ENCODE assay signal across 19 cellular contexts in genomic region chr19:10815007-10815531, GRCh38. TPM values are rescaled to one million over a fixed set of nuclear protein-coding genes. Genes with fewer than 3 reads are reported as not detected.
DNase-seq lines count a peak whose midpoint lies in the region; ATAC-seq and TF ChIP-seq lines count a peak whose summit lies in the region.
"Had no signal": no experiment of that assay in that cellular context is flagged by ENCODE, and none has a peak within 500 bp of the region (broad histone marks: within the 10 kb centered on the region; RNA-seq: fewer than 3 reads in every experiment).

No MANE protein-coding gene starts in this region.

- H3K36me3 ChIP-seq in left ventricle myocardium inferior (peaks cover 97% of the 10 kb centered on the region), tibial nerve (peaks cover 0 to 97% (median 0%) of the 10 kb centered on the region in 3 donors)
- peaks cover 4 to 69% (median 12%) of the 10 kb centered on the region in 3 experiments for H3K36me3 ChIP-seq in naive thymus-derived CD4-positive, alpha-beta T cell (ENCODE audit: control insufficient read depth in 2 of 3, insufficient read depth in 3 of 3, low read length in 3 of 3)

- no peak overlapping the region for H3K4me3 ChIP-seq in left ventricle myocardium inferior
- no peak overlapping the region for H3K4me3 ChIP-seq in naive thymus-derived CD4-positive, alpha-beta T cell (ENCODE audit: low read length)
- H3K4me3 ChIP-seq in tibial nerve, result no peak overlapping the region
- H3K4me3 ChIP-seq: ascending aorta, coronary artery, esophagus squamous epithelium, testis had no signal

- H3K36me3 Mint-ChIP-seq in activated T-helper 17 cell treated with anti-CD3 and anti-CD28 coated beads, Interleukin-2, amount 50 U/mL, for 72 hours (ENCODE audit: low read depth), result peaks cover 41% of the 10 kb centered on the region
- peaks cover 0 to 22% (median 9%) of the 10 kb centered on the region in 5 donors for H3K36me3 Mint-ChIP-seq in naive thymus-derived CD4-positive, alpha-beta T cell

- H3K27ac ChIP-seq in left ventricle myocardium inferior (replicated peaks), result no peak overlapping the region
- no peak overlapping the region for H3K27ac ChIP-seq in naive thymus-derived CD4-positive, alpha-beta T cell (ENCODE audit: low read depth, low read length)
- peak overlapping the region in 1 of 4 donors; percentile 90 for H3K27ac ChIP-seq in tibial nerve
- H3K27ac ChIP-seq: coronary artery, RWPE1 had no signal

- TF ChIP-seq CTCF in left ventricle myocardium inferior (IDR thresholded peaks at IDR 0.05; ENCODE audit: borderline replicate concordance) (no peak), tibial nerve (IDR thresholded peaks at IDR 0.05) (no peak)

- H3K9me3 Mint-ChIP-seq in activated T-helper 17 cell treated with anti-CD3 and anti-CD28 coated beads, Interleukin-2, amount 50 U/mL, for 72 hours, result no peaks in the 10 kb centered on the region
- no peaks in the 10 kb centered on the region for H3K9me3 Mint-ChIP-seq in naive thymus-derived CD4-positive, alpha-beta T cell

- H3K4me1 ChIP-seq in left ventricle myocardium inferior, result peaks cover 5% of the 10 kb centered on the region
- H3K4me1 ChIP-seq in naive thymus-derived CD4-positive, alpha-beta T cell (ENCODE audit: control insufficient read depth in 2 of 2, insufficient read depth in 2 of 2, low read length in 2 of 2), result peaks cover 0 to 26% of the 10 kb centered on the region in 2 donors
- peaks cover 0 to 57% (median 2%) of the 10 kb centered on the region in 4 donors for H3K4me1 ChIP-seq in tibial nerve

- WGBS in tibial nerve, 2 donors, result 90 to 92% methylated on average over 9 of the region's 9 CpGs

- H3K27me3 ChIP-seq in left ventricle myocardium inferior (ENCODE audit: low read depth) (no peaks in the 10 kb centered on the region), tibial nerve (no peaks in the 10 kb centered on the region)
- H3K27me3 ChIP-seq in naive thymus-derived CD4-positive, alpha-beta T cell (ENCODE audit: control insufficient read depth in 2 of 2, insufficient read depth in 2 of 2, low read length in 2 of 2), result no peaks in the 10 kb centered on the region
- H3K27me3 ChIP-seq: ascending aorta, esophagus squamous epithelium, left lung, testis had no signal

- H3K27ac Mint-ChIP-seq in activated T-helper 17 cell treated with anti-CD3 and anti-CD28 coated beads, Interleukin-2, amount 50 U/mL, for 72 hours, result peak overlapping the region; percentile 42
- peak overlapping the region in 4 of 9 donors; percentile 0 to 50 (median 32) for H3K27ac Mint-ChIP-seq in naive thymus-derived CD4-positive, alpha-beta T cell
- H3K27ac Mint-ChIP-seq: B cell had no signal

- H3K4me1 Mint-ChIP-seq in activated T-helper 17 cell treated with anti-CD3 and anti-CD28 coated beads, Interleukin-2, amount 50 U/mL, for 72 hours, result peaks cover 9% of the 10 kb centered on the region
- peaks cover 0 to 16% (median 0%) of the 10 kb centered on the region in 7 donors for H3K4me1 Mint-ChIP-seq in naive thymus-derived CD4-positive, alpha-beta T cell
- H3K4me1 Mint-ChIP-seq: B cell had no signal

- ATAC-seq in Right ventricle myocardium inferior (no peak), GM18873 (IDR thresholded peaks at IDR 0.05; ENCODE audit: low FRiP score, unreplicated experiment) (no peak)
- no peak for ATAC-seq in activated T-helper 17 cell treated with anti-CD3 and anti-CD28 coated beads, Interleukin-2, amount 50 U/mL, for 72 hours (replicated peaks)
- ATAC-seq in naive thymus-derived CD4-positive, alpha-beta T cell, result peak; percentile 33
- ATAC-seq: activated CD4-positive, alpha-beta T cell treated with anti-CD3 and anti-CD28 coated beads for 36 hours; left lung had no signal

- intact Hi-C loops in Right ventricle myocardium inferior (cut with DNase I), result no loop called here
- intact Hi-C loops in left ventricle myocardium inferior (cut with micrococcal nuclease), result no loop called here
- intact Hi-C loops in naive thymus-derived CD4-positive, alpha-beta T cell (cut with micrococcal nuclease), result no loop called here

- DNase-seq in Right ventricle myocardium inferior (ENCODE audit: missing footprints), result peak; percentile 7
- DNase-seq in left ventricle myocardium inferior, result no peak
- DNase-seq in naive thymus-derived CD4-positive, alpha-beta T cell, result no peak
- no peak for DNase-seq in NCI-H345 treated with DMSO at 0.1 percent for 48 hours (lab: John Stamatoyannopoulos, UW; ENCODE audit: unreplicated experiment)
- DNase-seq in tibial nerve (ENCODE audit: low spot score in 2 of 2), result no peak
- DNase-seq in NCI-H1048 (lab: John Stamatoyannopoulos, UW), result no peak
- DNase-seq: activated CD4-positive, alpha-beta T cell treated with anti-CD3 and anti-CD28 coated beads for 36 hours; DMS79; esophagus squamous epithelium; left lung; NCI-H1105 treated with DMSO at 0.1 percent for 48 hours; testis had no signal

- no peak overlapping the region for H3K4me3 Mint-ChIP-seq in activated T-helper 17 cell treated with anti-CD3 and anti-CD28 coated beads, Interleukin-2, amount 50 U/mL, for 72 hours
- H3K4me3 Mint-ChIP-seq in naive thymus-derived CD4-positive, alpha-beta T cell, result no peak overlapping the region
- H3K4me3 Mint-ChIP-seq: activated CD4-positive, alpha-beta T cell treated with anti-CD3 and anti-CD28 coated beads for 36 hours; B cell had no signal

- no peaks in the 10 kb centered on the region for H3K27me3 Mint-ChIP-seq in activated T-helper 17 cell treated with anti-CD3 and anti-CD28 coated beads, Interleukin-2, amount 50 U/mL, for 72 hours
- no peaks in the 10 kb centered on the region for H3K27me3 Mint-ChIP-seq in naive thymus-derived CD4-positive, alpha-beta T cell
- H3K27me3 Mint-ChIP-seq: activated CD4-positive, alpha-beta T cell treated with anti-CD3 and anti-CD28 coated beads for 36 hours; B cell had no signal

- no peak for TF ChIP-seq EP300 in tibial nerve (IDR thresholded peaks at IDR 0.05)

- POLR2A ChIA-PET in naive thymus-derived CD4-positive, alpha-beta T cell (lab: Charles Lee), result no interaction called here

- CTCF ChIA-PET in naive thymus-derived CD4-positive, alpha-beta T cell (lab: Charles Lee), result no interaction called here

- H3K9me3 ChIP-seq in left ventricle myocardium inferior (replicated peaks) (no peaks in the 10 kb centered on the region), tibial nerve (no peaks in the 10 kb centered on the region)
- H3K9me3 ChIP-seq in naive thymus-derived CD4-positive, alpha-beta T cell (ENCODE audit: control insufficient read depth in 2 of 3, low read length in 3 of 3), result no peaks in the 10 kb centered on the region
- H3K9me3 ChIP-seq: ascending aorta, esophagus squamous epithelium, left lung, testis had no signal

- TF ChIP-seq POLR2A in tibial nerve (IDR thresholded peaks at IDR 0.05), result no peak

RNA-seq across cellular contexts. Expression of gene TMED1, which starts 20.9 kb away (rescaled TPM):
- total RNA-seq in Right ventricle myocardium inferior, result 30.3 TPM
- 32.9 TPM for total RNA-seq in left ventricle myocardium inferior
- total RNA-seq in activated T-helper 17 cell treated with anti-CD3 and anti-CD28 coated beads, Interleukin-2, amount 50 U/mL, for 72 hours, result 10 to 100 TPM; 17.6 to 20.2 TPM
- 10 to 100 TPM in 2 of 5 experiments, 1 to 10 TPM in 3; 7.6 to 12.8 (median 9.9) TPM for total RNA-seq in naive thymus-derived CD4-positive, alpha-beta T cell
- polyA plus RNA-seq in naive thymus-derived CD4-positive, alpha-beta T cell, result 10 to 100 TPM; 19.0 to 21.7 TPM
- 10 to 100 TPM; 18.0 to 33.7 (median 29.7) TPM for total RNA-seq in tibial nerve

RNA-seq across cellular contexts. Expression of gene C19orf38, which starts 33.1 kb away (rescaled TPM):
- total RNA-seq in Right ventricle myocardium inferior (1.5 TPM), left ventricle myocardium inferior (0.47 TPM), tibial nerve (1 to 10 TPM in 2 of 4 donors, under 1 TPM in 2; 0.42 to 4.5 (median 2.4) TPM)
- total RNA-seq in activated T-helper 17 cell treated with anti-CD3 and anti-CD28 coated beads, Interleukin-2, amount 50 U/mL, for 72 hours, result 1 to 10 TPM in 1 of 2 donors, under 1 TPM in 1; 0.48 to 1.7 TPM
- total RNA-seq in naive thymus-derived CD4-positive, alpha-beta T cell, result 10 to 100 TPM in 1 of 5 experiments, 1 to 10 TPM in 4; 2.5 to 50.5 (median 3.5) TPM
- 1 to 10 TPM; 1.4 to 2.8 TPM for polyA plus RNA-seq in naive thymus-derived CD4-positive, alpha-beta T cell
- total RNA-seq: ascending aorta, pulmonary artery endothelial cell had no signal

RNA-seq across cellular contexts. Expression of gene CARM1, which starts 56.3 kb away (rescaled TPM):
- total RNA-seq in Right ventricle myocardium inferior (39.5 TPM), left ventricle myocardium inferior (27.2 TPM), tibial nerve (10 to 100 TPM; 13.5 to 22.8 (median 14.0) TPM)
- 10 to 100 TPM; 32.7 to 62.1 TPM for total RNA-seq in activated T-helper 17 cell treated with anti-CD3 and anti-CD28 coated beads, Interleukin-2, amount 50 U/mL, for 72 hours
- total RNA-seq in naive thymus-derived CD4-positive, alpha-beta T cell, result 10 to 100 TPM; 21.3 to 43.1 (median 27.2) TPM
- polyA plus RNA-seq in naive thymus-derived CD4-positive, alpha-beta T cell, result under 1 TPM; 0.69 to 0.94 TPM
